In the genomic region with DNA sequence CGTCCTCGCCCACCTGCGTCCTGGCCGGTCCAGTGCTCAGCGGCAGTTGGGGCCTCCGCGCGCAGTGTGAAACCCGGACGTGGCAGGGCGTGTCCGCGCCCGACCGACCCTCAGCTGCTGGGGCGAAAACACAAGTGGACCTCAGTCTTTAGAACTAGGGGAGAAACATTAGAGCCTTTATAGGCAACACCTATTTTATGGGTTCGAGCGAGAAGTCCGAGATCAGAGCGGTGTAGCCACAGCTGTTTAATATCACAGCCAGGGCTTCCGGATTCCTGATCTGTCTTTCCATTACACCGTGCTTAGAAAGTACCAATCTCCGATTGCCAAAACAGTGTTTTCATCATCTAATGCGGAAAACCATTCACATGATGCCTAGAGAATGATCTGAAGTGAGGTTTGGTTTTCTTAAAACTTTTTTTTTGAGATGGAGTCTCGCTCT, we compare ENCODE assay signal across 8 cellular contexts. TPM values are rescaled to one million over a fixed set of nuclear protein-coding genes. Genes with fewer than 3 reads are reported as not detected.
DNase-seq lines count a peak whose midpoint lies in the region; ATAC-seq and TF ChIP-seq lines count a peak whose summit lies in the region.

No MANE protein-coding gene starts in this region.

- DNase-seq in Right ventricle myocardium inferior (ENCODE audit: missing footprints) (no peak), left ventricle myocardium superior (no peak), heart left ventricle (no peak), sigmoid colon (no peak), DMS79 treated with DMSO at 0.1 percent for 48 hours (lab: John Stamatoyannopoulos, UW) (no peak), SKM-1 (lab: John Stamatoyannopoulos, UW; ENCODE audit: unreplicated experiment) (no peak)
- DNase-seq in activated CD4-positive, alpha-beta memory T cell treated with anti-CD3 and anti-CD28 coated beads for 36 hours: no peak

- POLR2A ChIA-PET in activated CD4-positive, alpha-beta memory T cell treated with anti-CD3 and anti-CD28 coated beads for 36 hours (lab: Charles Lee): interaction anchor here (1.0 to 2.5 kb wide), 14 partner anchors 10 to 535 kb away, joined by 3 to 18 read pairs (median 4); a partner anchor contains a TSS

- no peak for TF ChIP-seq CTCF in heart left ventricle (IDR thresholded peaks at IDR 0.05)
- no peak for TF ChIP-seq CTCF in sigmoid colon (IDR thresholded peaks at IDR 0.05)

- no peaks in the 10 kb centered on the region for H3K9me3 Mint-ChIP-seq in activated CD4-positive, alpha-beta memory T cell treated with anti-CD3 and anti-CD28 coated beads for 36 hours

- no peak for TF ChIP-seq EP300 in sigmoid colon (IDR thresholded peaks at IDR 0.05)

- TF ChIP-seq POLR2A in heart left ventricle (IDR thresholded peaks at IDR 0.05) (no peak), sigmoid colon (IDR thresholded peaks at IDR 0.05) (no peak)

- CTCF ChIA-PET in activated CD4-positive, alpha-beta memory T cell treated with anti-CD3 and anti-CD28 coated beads for 36 hours (lab: Charles Lee): interaction anchor here (0.7 to 2.4 kb wide), 11 partner anchors 10 to 1362 kb away, joined by 3 to 17 read pairs (median 7); a partner anchor contains a TSS

- no peaks in the 10 kb centered on the region for H3K27me3 Mint-ChIP-seq in activated CD4-positive, alpha-beta memory T cell treated with anti-CD3 and anti-CD28 coated beads for 36 hours

- 0 to 2% (median 1%) methylated on average over 15 to 25 of the region's 25 CpGs for WGBS in heart left ventricle, 4 donors
- WGBS in sigmoid colon, 2 donors: 0% methylated on average over 25 of the region's 25 CpGs

- peak overlapping the region; percentile 98 for H3K27ac Mint-ChIP-seq in activated CD4-positive, alpha-beta memory T cell treated with anti-CD3 and anti-CD28 coated beads for 36 hours

- H3K4me1 Mint-ChIP-seq in activated CD4-positive, alpha-beta memory T cell treated with anti-CD3 and anti-CD28 coated beads for 36 hours (ENCODE audit: low read depth): peaks cover 30% of the 10 kb centered on the region

- peaks cover 0 to 21% (median 9%) of the 10 kb centered on the region in 9 donors for H3K36me3 ChIP-seq in heart left ventricle
- peaks cover 0 to 23% (median 0%) of the 10 kb centered on the region in 4 donors for H3K36me3 ChIP-seq in sigmoid colon

- H3K27ac ChIP-seq in heart left ventricle (peak overlapping the region in 4 of 12 donors; percentile 93 to 99 (median 96)), sigmoid colon (peak overlapping the region; percentile 96 to 100 (median 98))

- H3K9me3 ChIP-seq in heart left ventricle (no peaks in the 10 kb centered on the region), sigmoid colon (no peaks in the 10 kb centered on the region)

- peak; percentile 33 for ATAC-seq in Right ventricle myocardium inferior
- ATAC-seq in left ventricle myocardium superior: no peak
- ATAC-seq in HG03097 (IDR thresholded peaks at IDR 0.05; ENCODE audit: low FRiP score, unreplicated experiment): peak; percentile 22
- peak in 1 of 4 donors; percentile 16 for ATAC-seq in heart left ventricle

- H3K4me3 ChIP-seq in heart left ventricle (peak overlapping the region; percentile 63 to 96 (median 84)), sigmoid colon (peak overlapping the region; percentile 69 to 89 (median 81))

- H3K4me3 Mint-ChIP-seq in activated CD4-positive, alpha-beta memory T cell treated with anti-CD3 and anti-CD28 coated beads for 36 hours: peak overlapping the region; percentile 91

- H3K4me1 ChIP-seq in heart left ventricle (peaks cover 0 to 21% (median 14%) of the 10 kb centered on the region in 12 donors), sigmoid colon (peaks cover 0 to 22% (median 20%) of the 10 kb centered on the region in 4 donors)

- peaks cover 42% of the 10 kb centered on the region for H3K36me3 Mint-ChIP-seq in activated CD4-positive, alpha-beta memory T cell treated with anti-CD3 and anti-CD28 coated beads for 36 hours

- H3K27me3 ChIP-seq in heart left ventricle (no peaks in the 10 kb centered on the region), sigmoid colon (no peaks in the 10 kb centered on the region)

- intact Hi-C loops in Right ventricle myocardium inferior (cut with DNase I): loop anchor here (1.0 to 10.0 kb wide), 2 partner anchors 59 to 181 kb away; no protein-coding TSS in a partner anchor
- intact Hi-C loops in left ventricle myocardium superior (cut with micrococcal nuclease): no loop called here
- intact Hi-C loops in activated CD4-positive, alpha-beta memory T cell treated with anti-CD3 and anti-CD28 coated beads for 36 hours (cut with micrococcal nuclease): loop anchor here (2.0 to 10.0 kb wide), 4 partner anchors 17 to 291 kb away; a partner anchor contains a TSS
- intact Hi-C loops in heart left ventricle (cut with DNase I): loop anchor here in 5 of 10 donors (1.0 to 10.0 kb wide), 4 partner anchors 59 to 199 kb away; a partner anchor contains a TSS
- intact Hi-C loops in sigmoid colon (cut with DNase I): loop anchor here (2.0 to 5.0 kb wide), 2 partner anchors 59 to 112 kb away; a partner anchor contains a TSS

RNA-seq across cellular contexts. Expression of a gene that starts 0.5 kb away (rescaled TPM):
- total RNA-seq in Right ventricle myocardium inferior (2.0 TPM), left ventricle myocardium superior (1.5 TPM), heart left ventricle (1 to 10 TPM in 3 of 9 donors, under 1 TPM in 4, not detected in 2; 0.48 to 3.9 (median 0.65) TPM), sigmoid colon (1 to 10 TPM in 2 of 4 donors, not detected in 2; 1.1 to 1.5 TPM)
- 10 to 100 TPM; 67.1 to 70.0 TPM for total RNA-seq in activated CD4-positive, alpha-beta memory T cell treated with anti-CD3 and anti-CD28 coated beads for 36 hours
- polyA plus RNA-seq in heart left ventricle (under 1 TPM; 0.15 to 0.36 TPM), sigmoid colon (1 to 10 TPM; 4.2 to 9.8 (median 4.2) TPM)

RNA-seq across cellular contexts. Expression of a gene that starts 59.6 kb away (rescaled TPM):
- total RNA-seq in Right ventricle myocardium inferior (19.1 TPM), left ventricle myocardium superior (17.9 TPM), heart left ventricle (10 to 100 TPM; 12.0 to 22.9 (median 18.5) TPM), sigmoid colon (10 to 100 TPM; 20.8 to 26.4 (median 22.4) TPM)
- 10 to 100 TPM; 22.6 to 22.7 TPM for total RNA-seq in activated CD4-positive, alpha-beta memory T cell treated with anti-CD3 and anti-CD28 coated beads for 36 hours
- polyA plus RNA-seq in heart left ventricle (10 to 100 TPM; 14.0 to 26.2 TPM), sigmoid colon (10 to 100 TPM in 1 of 3 donors, 1 to 10 TPM in 2; 7.9 to 32.7 (median 9.6) TPM)

Comparison
In these comparisons a context has a peak if more than half of its experiments do, and no peak if none do; other contexts are left out.
1. RNA of a gene that starts 0.5 kb away (total RNA-seq): 67.1 to 70.0 TPM in activated CD4-positive, alpha-beta memory T cell treated with anti-CD3 and anti-CD28 coated beads for 36 hours; 2.0 TPM in Right ventricle myocardium inferior (single experiment), 1.5 TPM in left ventricle myocardium superior (single experiment), 1.1 to 1.5 TPM in sigmoid colon and 0.48 to 3.9 TPM in heart left ventricle; every median in the first group is over 10 times any median in the second.